ENCODE assay signal across 8 cellular contexts in genomic region chr14:65170768-65171251, GRCh38.
DNase-seq lines count a peak whose midpoint lies in the region; ATAC-seq and TF ChIP-seq lines count a peak whose summit lies in the region.

No MANE protein-coding gene starts in this region.

- peaks cover 11% of the 10 kb centered on the region for H3K4me1 Mint-ChIP-seq in CD8-positive, alpha-beta T cell (ENCODE audit: low read depth)

- TF ChIP-seq CTCF in CD8-positive, alpha-beta T cell (IDR thresholded peaks at IDR 0.05), result no peak
- TF ChIP-seq CTCF in astrocyte of the spinal cord (IDR thresholded peaks at IDR 0.05; ENCODE audit: low read depth, low read length), result peak; percentile 56
- TF ChIP-seq CTCF in MM.1S (IDR thresholded peaks at IDR 0.05; ENCODE audit: low read length), result no peak

- peak overlapping the region; percentile 13 for H3K4me3 ChIP-seq in CD8-positive, alpha-beta T cell (ENCODE audit: low read depth, low read length)
- H3K4me3 ChIP-seq in astrocyte of the spinal cord (ENCODE audit: low read depth, low read length) (peak overlapping the region; percentile 32), MM.1S (ENCODE audit: low read length) (no peak overlapping the region)

- H3F3A ChIP-seq in MM.1S (ENCODE audit: insufficient read depth, low read length), result peaks cover 7% of the 10 kb centered on the region

- intact Hi-C loops in CD8-positive, alpha-beta T cell (cut with DNase I, micrococcal nuclease), result no loop called here

- no peak overlapping the region for H3K27ac Mint-ChIP-seq in CD8-positive, alpha-beta T cell

- no peaks in the 10 kb centered on the region for H3K36me3 Mint-ChIP-seq in CD8-positive, alpha-beta T cell

- H3K27me3 Mint-ChIP-seq in CD8-positive, alpha-beta T cell (ENCODE audit: low read depth), result peaks cover 15% of the 10 kb centered on the region

- no peaks in the 10 kb centered on the region for H3K4me1 ChIP-seq in CD8-positive, alpha-beta T cell (ENCODE audit: insufficient read depth, low read length)
- peaks cover 6% of the 10 kb centered on the region for H3K4me1 ChIP-seq in MM.1S (ENCODE audit: low read length)

- no peaks in the 10 kb centered on the region for H3K9me2 ChIP-seq in MM.1S (replicated peaks; ENCODE audit: insufficient read depth, low read length)

- H3K79me2 ChIP-seq in MM.1S (ENCODE audit: low read length), result no peaks in the 10 kb centered on the region

- H3K4me3 Mint-ChIP-seq in CD8-positive, alpha-beta T cell, result peak overlapping the region; percentile 77

- H3K4me2 ChIP-seq in MM.1S (ENCODE audit: low read depth, low read length), result no peak overlapping the region

- DNase-seq in CD8-positive, alpha-beta T cell, result peak in 6 of 7 experiments; percentile 9 to 53 (median 24)
- DNase-seq in T1000 (lab: John Stamatoyannopoulos, UW) (peak; percentile 20), astrocyte of the spinal cord (ENCODE audit: low read depth, low spot score) (peak; percentile 80), iris pigment epithelial cell (ENCODE audit: low read depth) (peak; percentile 84), MM.1S (no peak)
- peak; percentile 48 for DNase-seq in stimulated activated CD4-positive, alpha-beta T cell treated with anti-CD3 and anti-CD28 coated beads, Interleukin-1b, Interleukin-23, amount 100 ng/mL, for 48 hours

- no peaks in the 10 kb centered on the region for H4K20me1 ChIP-seq in MM.1S (ENCODE audit: insufficient read depth, low read length)

- H3K27me3 ChIP-seq in CD8-positive, alpha-beta T cell (ENCODE audit: insufficient read depth, low read length), result peaks cover 2% of the 10 kb centered on the region
- no peaks in the 10 kb centered on the region for H3K27me3 ChIP-seq in MM.1S (replicated peaks; ENCODE audit: insufficient read depth, low read length)

- H3K9me3 ChIP-seq in CD8-positive, alpha-beta T cell (ENCODE audit: low read length), result no peaks in the 10 kb centered on the region
- H3K9me3 ChIP-seq in MM.1S (replicated peaks; ENCODE audit: insufficient read depth, low read length), result no peaks in the 10 kb centered on the region

- H3K9me3 Mint-ChIP-seq in CD8-positive, alpha-beta T cell, result no peaks in the 10 kb centered on the region

- in situ Hi-C loops in astrocyte of the spinal cord (cut with HindIII; ENCODE audit: low sequenced_read_pairs), result no loop called here

- no peak overlapping the region for H3K27ac ChIP-seq in CD8-positive, alpha-beta T cell (ENCODE audit: low read depth, low read length)
- no peak overlapping the region for H3K27ac ChIP-seq in MM.1S (ENCODE audit: low read length)

- H3K36me3 ChIP-seq in CD8-positive, alpha-beta T cell (ENCODE audit: insufficient read depth, low read length), result no peaks in the 10 kb centered on the region
- no peaks in the 10 kb centered on the region for H3K36me3 ChIP-seq in MM.1S (replicated peaks; ENCODE audit: insufficient read depth, low read length)

- POLR2A ChIA-PET in CD8-positive, alpha-beta T cell (lab: Charles Lee), result interaction anchor here (0.7 to 0.8 kb wide), 2 partner anchors 341 to 531 kb away, joined by 3 to 4 read pairs; no protein-coding TSS in a partner anchor

- CTCF ChIA-PET in CD8-positive, alpha-beta T cell (lab: Charles Lee), result interaction anchor here (1.1 to 1.4 kb wide), 2 partner anchors 654 to 1232 kb away, joined by 3 to 5 read pairs; no protein-coding TSS in a partner anchor

- no peak overlapping the region for H3K9ac ChIP-seq in MM.1S (ENCODE audit: low read length)

- ATAC-seq in CD8-positive, alpha-beta T cell, result peak; percentile 56
- ATAC-seq in HG02884 (IDR thresholded peaks at IDR 0.05; ENCODE audit: unreplicated experiment) (peak; percentile 45), GM21619 (IDR thresholded peaks at IDR 0.05; ENCODE audit: unreplicated experiment) (no peak)

- no peak overlapping the region for H2AFZ ChIP-seq in MM.1S (ENCODE audit: low read length)
